In the genomic region with DNA sequence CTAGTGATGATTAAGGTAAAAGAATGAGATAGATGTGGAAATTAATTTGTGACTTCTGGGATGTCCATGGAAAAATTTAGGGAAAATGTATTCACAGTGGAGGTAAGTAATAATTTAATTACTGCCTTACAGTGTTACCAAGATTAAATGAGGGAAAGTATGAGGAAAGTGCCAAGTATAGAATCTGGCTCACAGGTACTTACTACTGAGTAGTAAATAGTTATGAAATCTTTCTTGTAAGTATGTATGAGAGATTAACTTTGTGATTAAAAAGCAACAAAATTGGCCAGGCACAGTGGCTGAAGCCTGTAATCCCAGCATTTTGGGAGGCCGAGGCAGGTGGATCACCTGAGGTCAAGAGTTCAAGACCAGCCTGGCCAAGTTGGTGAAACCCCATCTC, we compare ENCODE assay signal across 1 cellular context.
TF ChIP-seq lines count a peak whose summit lies in the region.

No MANE protein-coding gene starts in this region.

TF ChIP-seq in K562, 482 proteins besides CTCF, POLR2A, EP300 and RAD21:
- TF ChIP-seq, protein P1, sequence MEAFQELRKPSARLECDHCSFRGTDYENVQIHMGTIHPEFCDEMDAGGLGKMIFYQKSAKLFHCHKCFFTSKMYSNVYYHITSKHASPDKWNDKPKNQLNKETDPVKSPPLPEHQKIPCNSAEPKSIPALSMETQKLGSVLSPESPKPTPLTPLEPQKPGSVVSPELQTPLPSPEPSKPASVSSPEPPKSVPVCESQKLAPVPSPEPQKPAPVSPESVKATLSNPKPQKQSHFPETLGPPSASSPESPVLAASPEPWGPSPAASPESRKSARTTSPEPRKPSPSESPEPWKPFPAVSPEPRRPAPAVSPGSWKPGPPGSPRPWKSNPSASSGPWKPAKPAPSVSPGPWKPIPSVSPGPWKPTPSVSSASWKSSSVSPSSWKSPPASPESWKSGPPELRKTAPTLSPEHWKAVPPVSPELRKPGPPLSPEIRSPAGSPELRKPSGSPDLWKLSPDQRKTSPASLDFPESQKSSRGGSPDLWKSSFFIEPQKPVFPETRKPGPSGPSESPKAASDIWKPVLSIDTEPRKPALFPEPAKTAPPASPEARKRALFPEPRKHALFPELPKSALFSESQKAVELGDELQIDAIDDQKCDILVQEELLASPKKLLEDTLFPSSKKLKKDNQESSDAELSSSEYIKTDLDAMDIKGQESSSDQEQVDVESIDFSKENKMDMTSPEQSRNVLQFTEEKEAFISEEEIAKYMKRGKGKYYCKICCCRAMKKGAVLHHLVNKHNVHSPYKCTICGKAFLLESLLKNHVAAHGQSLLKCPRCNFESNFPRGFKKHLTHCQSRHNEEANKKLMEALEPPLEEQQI (IDR thresholded peaks at IDR 0.05): no peak
- no peak for TF ChIP-seq PCBP1 (IDR thresholded peaks at IDR 0.05; ENCODE audit: low read depth, low read length, poor library complexity, severe bottlenecking)
- no peak for TF ChIP-seq MCM2 (IDR thresholded peaks at IDR 0.05; ENCODE audit: low read depth)
- TF ChIP-seq KDM2B (CRISPR knock-in tag; IDR thresholded peaks at IDR 0.05): no peak
- TF ChIP-seq, protein P2, sequence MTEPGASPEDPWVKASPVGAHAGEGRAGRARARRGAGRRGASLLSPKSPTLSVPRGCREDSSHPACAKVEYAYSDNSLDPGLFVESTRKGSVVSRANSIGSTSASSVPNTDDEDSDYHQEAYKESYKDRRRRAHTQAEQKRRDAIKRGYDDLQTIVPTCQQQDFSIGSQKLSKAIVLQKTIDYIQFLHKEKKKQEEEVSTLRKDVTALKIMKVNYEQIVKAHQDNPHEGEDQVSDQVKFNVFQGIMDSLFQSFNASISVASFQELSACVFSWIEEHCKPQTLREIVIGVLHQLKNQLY (CRISPR knock-in tag; conservative IDR thresholded peaks at IDR 0.05): no peak
- no peak for TF ChIP-seq TAF1 (IDR thresholded peaks at IDR 0.05; ENCODE audit: control insufficient read depth, extremely low read depth, insufficient read depth, low read length, severe bottlenecking)
- no peak for TF ChIP-seq FOXA1 (IDR thresholded peaks at IDR 0.05; ENCODE audit: borderline replicate concordance)
- no peak for TF ChIP-seq CBFA2T2 (conservative IDR thresholded peaks at IDR 0.05)
- no peak for TF ChIP-seq ZNF408 (CRISPR knock-in tag; IDR thresholded peaks at IDR 0.05; ENCODE audit: low read depth)
- no peak for TF ChIP-seq PRPF4 (IDR thresholded peaks at IDR 0.05; ENCODE audit: insufficient read depth, low read depth, low read length, poor library complexity, severe bottlenecking)
- no peak for TF ChIP-seq PTBP1 (IDR thresholded peaks at IDR 0.05; ENCODE audit: low read depth, low read length)
- no peak for TF ChIP-seq LCOR (CRISPR knock-in tag; IDR thresholded peaks at IDR 0.05)
